ENCODE assay signal across 1 cellular context in genomic region chr12:120228041-120228290, GRCh38.
TF ChIP-seq lines count a peak whose summit lies in the region.

No MANE protein-coding gene starts in this region.

TF ChIP-seq in H1, 55 proteins besides CTCF, POLR2A, EP300 and RAD21:
- TF ChIP-seq SIRT6 (IDR thresholded peaks at IDR 0.05; ENCODE audit: low read length) (no peak), GTF2F1 (IDR thresholded peaks at IDR 0.05; ENCODE audit: borderline replicate concordance, low read depth, low read length) (no peak), NRF1 (IDR thresholded peaks at IDR 0.05; ENCODE audit: low read depth, low read length) (no peak), BRCA1 (IDR thresholded peaks at IDR 0.05; ENCODE audit: low read depth, low read length) (no peak), E2F6 (IDR thresholded peaks at IDR 0.05) (no peak), SRF (IDR thresholded peaks at IDR 0.05; ENCODE audit: low read depth, low read length) (no peak), RBBP5 (IDR thresholded peaks at IDR 0.05; ENCODE audit: borderline replicate concordance, low read depth, low read length) (no peak), HDAC2 (IDR thresholded peaks at IDR 0.05; ENCODE audit: borderline replicate concordance in 1 of 2, low read depth in 2 of 2, low read length in 2 of 2) (no peak), SAP30 (IDR thresholded peaks at IDR 0.05; ENCODE audit: insufficient read depth, insufficient replicate concordance, low read length) (no peak), CHD7 (IDR thresholded peaks at IDR 0.05; ENCODE audit: insufficient replicate concordance, low read length) (no peak), CREB1 (IDR thresholded peaks at IDR 0.05) (no peak), TCF12 (IDR thresholded peaks at IDR 0.05; ENCODE audit: low read depth, low read length) (no peak), USF2 (IDR thresholded peaks at IDR 0.05; ENCODE audit: low read length) (no peak), SUZ12 (IDR thresholded peaks at IDR 0.05; ENCODE audit: low read length) (no peak), NANOG (IDR thresholded peaks at IDR 0.05; ENCODE audit: insufficient read depth, low read depth, low read length, poor library complexity, severe bottlenecking) (no peak)
